In genomic region chr19:2793126-2793525, GRCh38 we compare ENCODE assay signal across 38 cellular contexts.
"Had no signal": no experiment of that assay in that cellular context is flagged by ENCODE, and none has a peak within 500 bp of the region (broad histone marks: within the 10 kb centered on the region; RNA-seq: fewer than 3 reads in every experiment).

No MANE protein-coding gene starts in this region.

- H3K27me3 Mint-ChIP-seq: activated CD4-positive, alpha-beta memory T cell treated with anti-CD3 and anti-CD28 coated beads, Interleukin-2, amount 10 ng/mL, durations not matched to agents 7 days and 5 days; activated CD4-positive, alpha-beta T cell treated with anti-CD3 and anti-CD28 coated beads for 36 hours; activated CD4-positive, alpha-beta T cell treated with anti-CD3 and anti-CD28 coated beads, Interleukin-2, amount 10 ng/mL, durations not matched to agents 7 days and 5 days; activated CD8-positive, alpha-beta memory T cell treated with anti-CD3 and anti-CD28 coated beads, Interleukin-2, amount 10 ng/mL, durations not matched to agents 7 days and 5 days; activated naive CD8-positive, alpha-beta T cell treated with anti-CD3 and anti-CD28 coated beads for 36 hours; activated T-cell treated with anti-CD3 and anti-CD28 coated beads, Interleukin-2, amount 50 U/mL, for 24 hours; brain; central memory CD8-positive, alpha-beta T cell had no signal

- H3K27ac ChIP-seq: adrenal gland, ascending aorta, cardiac muscle cell had no signal

- FAIRE-seq: bronchial epithelial cell, TTC549 had no signal

- ATAC-seq: activated CD4-positive, alpha-beta T cell treated with anti-CD3 and anti-CD28 coated beads for 36 hours; activated CD4-positive, CD25-positive, alpha-beta regulatory T cell treated with anti-CD3 and anti-CD28 coated beads, Interleukin-2, amount 50 U/mL, for 24 hours; activated CD8-positive, alpha-beta memory T cell treated with anti-CD3 and anti-CD28 coated beads, Interleukin-2, amount 10 ng/mL, durations not matched to agents 7 days and 5 days; activated CD8-positive, alpha-beta T cell treated with anti-CD3 and anti-CD28 coated beads, Interleukin-2, amount 10 ng/mL, durations not matched to agents 7 days and 5 days; activated naive CD4-positive, alpha-beta T cell treated with anti-CD3 and anti-CD28 coated beads, Interleukin-2, amount 50 U/mL, for 72 hours had no signal

- H3K4me3 ChIP-seq: adrenal gland, ascending aorta, cardiac muscle cell had no signal

- H3K9me3 Mint-ChIP-seq: activated CD4-positive, alpha-beta memory T cell treated with anti-CD3 and anti-CD28 coated beads, Interleukin-2, amount 10 ng/mL, durations not matched to agents 7 days and 5 days; activated CD4-positive, alpha-beta T cell treated with anti-CD3 and anti-CD28 coated beads, Interleukin-2, amount 10 ng/mL, durations not matched to agents 7 days and 5 days; activated naive CD4-positive, alpha-beta T cell treated with anti-CD3 and anti-CD28 coated beads for 36 hours; activated naive CD4-positive, alpha-beta T cell treated with anti-CD3 and anti-CD28 coated beads, Interleukin-2, amount 50 U/mL, for 72 hours; activated naive CD8-positive, alpha-beta T cell treated with anti-CD3 and anti-CD28 coated beads for 36 hours; activated T-cell treated with anti-CD3 and anti-CD28 coated beads, Interleukin-2, amount 50 U/mL, for 24 hours; activated T-helper 2 cell treated with anti-CD3 and anti-CD28 coated beads, Interferon-gamma antibody, Interleukin-2, Interleukin-4, amounts not matched to agents 10 μg/mL and 5 μg/mL and 100 μg/mL, durations not matched to agents 14 hours and 24 hours and 36 hours; brain; central memory CD8-positive, alpha-beta T cell; T-helper 1 cell treated with Interleukin-12 subunit alpha and Interleukin-12 subunit beta and Interleukin-4 antibody, amounts not matched to agents 30 μg/mL and 1 μg/mL, for 36 hours; T-helper 2 cell treated with Interferon-gamma antibody and Interleukin-4, amounts not matched to agents 5 μg/mL and 100 μg/mL, for 36 hours had no signal

- DNase-seq: activated CD4-positive, alpha-beta memory T cell treated with anti-CD3 and anti-CD28 coated beads, Interleukin-2, amount 10 ng/mL, durations not matched to agents 7 days and 5 days; activated CD4-positive, alpha-beta T cell treated with anti-CD3 and anti-CD28 coated beads for 1 hour; activated CD4-positive, alpha-beta T cell treated with anti-CD3 and anti-CD28 coated beads for 36 hours; activated CD4-positive, alpha-beta T cell treated with anti-CD3 and anti-CD28 coated beads for 48 hours; activated CD4-positive, alpha-beta T cell treated with anti-CD3 and anti-CD28 coated beads, Interleukin-2, amount 10 ng/mL, durations not matched to agents 7 days and 5 days; activated CD4-positive, alpha-beta T cell treated with anti-CD3 and anti-CD28 coated beads, Interleukin-2, amount 50 U/mL, for 48 hours; activated CD4-positive, CD25-positive, alpha-beta regulatory T cell; activated CD8-positive, alpha-beta memory T cell treated with anti-CD3 and anti-CD28 coated beads for 24 hours; activated CD8-positive, alpha-beta memory T cell treated with anti-CD3 and anti-CD28 coated beads, Interleukin-2, amount 10 ng/mL, durations not matched to agents 7 days and 5 days; activated CD8-positive, alpha-beta memory T cell treated with anti-CD3 and anti-CD28 coated beads, Interleukin-2, amount 50 U/mL, for 48 hours; activated CD8-positive, alpha-beta T cell treated with anti-CD3 and anti-CD28 coated beads, Interleukin-2, amount 10 ng/mL, durations not matched to agents 7 days and 5 days; activated effector memory CD4-positive, alpha-beta T cell treated with Interleukin-2 at 50 U/mL for 16 hours; activated gamma-delta T cell treated with Interleukin-2 at 50 U/mL for 16 hours; activated naive CD4-positive, alpha-beta T cell; activated naive CD4-positive, alpha-beta T cell treated with anti-CD3 and anti-CD28 coated beads for 36 hours; activated naive CD4-positive, alpha-beta T cell treated with anti-CD3 and anti-CD28 coated beads, Interleukin-2, amount 50 U/mL, for 16 hours; activated naive CD8-positive, alpha-beta T cell treated with anti-CD3 and anti-CD28 coated beads for 36 hours; activated T-cell treated with anti-CD3 and anti-CD28 coated beads, Interleukin-2, amount 50 U/mL, for 24 hours; activated T-cell treated with anti-CD3 and anti-CD28 coated beads, Interleukin-2, amount 50 U/mL, for 48 hours; adrenal gland; amygdala; anterior cingulate cortex; caudate nucleus; cerebellar nuclear complex; T-helper 1 cell; T-helper 2 cell; T-helper 9 cell had no signal

- H3K4me3 Mint-ChIP-seq: activated CD4-positive, alpha-beta memory T cell treated with anti-CD3 and anti-CD28 coated beads, Interleukin-2, amount 10 ng/mL, durations not matched to agents 7 days and 5 days; activated CD4-positive, alpha-beta T cell treated with anti-CD3 and anti-CD28 coated beads for 36 hours; activated CD4-positive, alpha-beta T cell treated with anti-CD3 and anti-CD28 coated beads, Interleukin-2, amount 10 ng/mL, durations not matched to agents 7 days and 5 days; activated CD8-positive, alpha-beta memory T cell treated with anti-CD3 and anti-CD28 coated beads, Interleukin-2, amount 10 ng/mL, durations not matched to agents 7 days and 5 days; activated CD8-positive, alpha-beta T cell treated with anti-CD3 and anti-CD28 coated beads, Interleukin-2, amount 10 ng/mL, durations not matched to agents 7 days and 5 days; activated naive CD4-positive, alpha-beta T cell treated with anti-CD3 and anti-CD28 coated beads for 36 hours; activated naive CD8-positive, alpha-beta T cell treated with anti-CD3 and anti-CD28 coated beads for 36 hours; activated T-cell treated with anti-CD3 and anti-CD28 coated beads, Interleukin-2, amount 50 U/mL, for 24 hours; brain; central memory CD8-positive, alpha-beta T cell; T-helper 1 cell treated with Interleukin-12 subunit alpha and Interleukin-12 subunit beta and Interleukin-4 antibody, amounts not matched to agents 30 μg/mL and 1 μg/mL, for 36 hours; T-helper 2 cell treated with Interferon-gamma antibody and Interleukin-4, amounts not matched to agents 5 μg/mL and 100 μg/mL, for 36 hours had no signal

- H3K27ac Mint-ChIP-seq: activated CD4-positive, alpha-beta memory T cell treated with anti-CD3 and anti-CD28 coated beads, Interleukin-2, amount 10 ng/mL, durations not matched to agents 7 days and 5 days; activated CD4-positive, alpha-beta T cell treated with anti-CD3 and anti-CD28 coated beads for 36 hours; activated CD4-positive, alpha-beta T cell treated with anti-CD3 and anti-CD28 coated beads, Interleukin-2, amount 10 ng/mL, durations not matched to agents 7 days and 5 days; activated CD8-positive, alpha-beta memory T cell treated with anti-CD3 and anti-CD28 coated beads, Interleukin-2, amount 10 ng/mL, durations not matched to agents 7 days and 5 days; activated CD8-positive, alpha-beta T cell treated with anti-CD3 and anti-CD28 coated beads, Interleukin-2, amount 10 ng/mL, durations not matched to agents 7 days and 5 days; activated naive CD4-positive, alpha-beta T cell treated with anti-CD3 and anti-CD28 coated beads for 36 hours; activated naive CD4-positive, alpha-beta T cell treated with anti-CD3 and anti-CD28 coated beads, Interleukin-2, amount 50 U/mL, for 72 hours; activated naive CD8-positive, alpha-beta T cell treated with anti-CD3 and anti-CD28 coated beads for 36 hours; activated T-cell treated with anti-CD3 and anti-CD28 coated beads, Interleukin-2, amount 50 U/mL, for 24 hours; activated T-helper 2 cell treated with anti-CD3 and anti-CD28 coated beads, Interferon-gamma antibody, Interleukin-2, Interleukin-4, amounts not matched to agents 10 μg/mL and 5 μg/mL and 100 μg/mL, durations not matched to agents 14 hours and 24 hours and 36 hours; brain; T-helper 1 cell treated with Interleukin-12 subunit alpha and Interleukin-12 subunit beta and Interleukin-4 antibody, amounts not matched to agents 30 μg/mL and 1 μg/mL, for 36 hours; T-helper 2 cell treated with Interferon-gamma antibody and Interleukin-4, amounts not matched to agents 5 μg/mL and 100 μg/mL, for 36 hours had no signal

- H3K4me1 ChIP-seq: ascending aorta had no signal

- H3K27me3 ChIP-seq: adrenal gland, ascending aorta, cardiac muscle cell had no signal

- H3K9me3 ChIP-seq: adrenal gland, ascending aorta had no signal
